Comparison of ENCODE assay signal across 23 cellular contexts in genomic region chr3:188026191-188026968, GRCh38.
A peak's percentile ranks its signal among the peaks of the same experiment; 100 is the strongest.
DNase-seq lines count a peak whose midpoint lies in the region; ATAC-seq, FAIRE-seq and TF ChIP-seq lines count a peak whose summit lies in the region.
"Had no signal": no experiment of that assay in that cellular context is flagged by ENCODE, and none has a peak within 500 bp of the region (broad histone marks: within the 10 kb centered on the region; RNA-seq: fewer than 3 reads in every experiment).

No MANE protein-coding gene starts in this region.

- H2BK20ac ChIP-seq in H9 (ENCODE audit: low read depth, low read length, poor library complexity, severe bottlenecking): no peak overlapping the region

- H3K9ac ChIP-seq in H9 (ENCODE audit: extremely low read depth, insufficient read length, low read length): no peak overlapping the region

- no peak overlapping the region for H4K5ac ChIP-seq in H9 (ENCODE audit: insufficient read length, low read depth, low read length)

- H3K27me3 ChIP-seq in pancreas (no peaks in the 10 kb centered on the region), H9 (ENCODE audit: insufficient read depth, low read length) (no peaks in the 10 kb centered on the region)
- H3K27me3 ChIP-seq: cardiac muscle cell, tibial nerve had no signal

- H3K4me3 ChIP-seq in pancreas: no peak overlapping the region
- H3K4me3 ChIP-seq: cardiac muscle cell, lung, tibial nerve had no signal

- no peak overlapping the region for H2BK12ac ChIP-seq in H9 (ENCODE audit: insufficient read length, low read depth, low read length)

- H3K23me2 ChIP-seq in H9 (ENCODE audit: insufficient read length, low read depth, low read length, poor library complexity, severe bottlenecking): no peaks in the 10 kb centered on the region

- no peak overlapping the region for H2BK120ac ChIP-seq in H9 (ENCODE audit: low read depth, low read length, poor library complexity, severe bottlenecking)

- no peak overlapping the region for H2AFZ ChIP-seq in H9 (ENCODE audit: low read length)

- no peak overlapping the region for H2AK5ac ChIP-seq in H9 (ENCODE audit: insufficient read length, low read length)

- H3K4ac ChIP-seq in H9 (ENCODE audit: low read depth, low read length): no peak overlapping the region

- no peak overlapping the region for H4K91ac ChIP-seq in H9 (ENCODE audit: insufficient read length, low read depth, low read length)

- no peak overlapping the region for H3K23ac ChIP-seq in H9 (ENCODE audit: insufficient read length, low read depth, low read length)

- H3K14ac ChIP-seq in H9 (ENCODE audit: insufficient read depth, low read length): no peak overlapping the region; the same call in 1 of the 2 replicates

- H3K56ac ChIP-seq in H9 (ENCODE audit: insufficient read length, low read depth, low read length): no peak overlapping the region

- no peaks in the 10 kb centered on the region for H3K27me3 Mint-ChIP-seq in H9 (ENCODE audit: low read depth)
- H3K27me3 Mint-ChIP-seq in activated CD8-positive, alpha-beta memory T cell treated with anti-CD3 and anti-CD28 coated beads, Interleukin-2, amount 10 ng/mL, durations not matched to agents 7 days and 5 days: no peaks in the 10 kb centered on the region
- H3K27me3 Mint-ChIP-seq: CD8-positive, alpha-beta memory T cell; stimulated activated naive CD8-positive, alpha-beta T cell treated with anti-CD3 and anti-CD28 coated beads, Interleukin-15, Interleukin-2, amounts not matched to agents 100 ng/mL and 50 ng/mL, for 24 hours had no signal

- no peak overlapping the region for H2BK15ac ChIP-seq in H9 (ENCODE audit: low read depth, low read length)

- H3T11ph ChIP-seq in H9 (ENCODE audit: low read length): no peak overlapping the region

- H4K20me1 ChIP-seq in H9 (ENCODE audit: control insufficient read depth, insufficient read depth, insufficient read length): no peaks in the 10 kb centered on the region

- no peaks in the 10 kb centered on the region for H3K79me1 ChIP-seq in H9 (ENCODE audit: insufficient read depth, low read depth, low read length, poor library complexity, severe bottlenecking)

- TF ChIP-seq CTCF in pancreas (IDR thresholded peaks at IDR 0.05) (no peak), H9 (conservative IDR thresholded peaks at IDR 0.05) (no peak)

- H3K18ac ChIP-seq in H9 (ENCODE audit: insufficient read length, low read depth, low read length): no peak overlapping the region

- H3K27ac Mint-ChIP-seq in H9: no peak overlapping the region
- no peak overlapping the region for H3K27ac Mint-ChIP-seq in activated CD8-positive, alpha-beta memory T cell treated with anti-CD3 and anti-CD28 coated beads, Interleukin-2, amount 10 ng/mL, durations not matched to agents 7 days and 5 days
- H3K27ac Mint-ChIP-seq: activated naive CD4-positive, alpha-beta T cell treated with anti-CD3 and anti-CD28 coated beads for 36 hours; CD8-positive, alpha-beta memory T cell; stimulated activated naive CD8-positive, alpha-beta T cell treated with anti-CD3 and anti-CD28 coated beads, Interleukin-15, Interleukin-2, amounts not matched to agents 100 ng/mL and 50 ng/mL, for 24 hours had no signal

- no peak overlapping the region for H4K8ac ChIP-seq in H9 (replicated peaks; ENCODE audit: insufficient read length, low read depth, low read length)

- H3K36me3 ChIP-seq in pancreas: no peaks in the 10 kb centered on the region
- H3K36me3 ChIP-seq: cardiac muscle cell, tibial nerve had no signal

- peaks cover 4 to 5% of the 10 kb centered on the region in 2 experiments; a peak in 2 of 4 replicates for H3K4me1 Mint-ChIP-seq in H9
- no peaks in the 10 kb centered on the region for H3K4me1 Mint-ChIP-seq in activated CD8-positive, alpha-beta memory T cell treated with anti-CD3 and anti-CD28 coated beads, Interleukin-2, amount 10 ng/mL, durations not matched to agents 7 days and 5 days

- H2BK5ac ChIP-seq in H9 (ENCODE audit: insufficient read length, low read length): no peak overlapping the region

- peaks cover 7 to 17% (median 10%) of the 10 kb centered on the region in 3 donors for H3K4me1 ChIP-seq in pancreas
- H3K4me1 ChIP-seq in H9 (ENCODE audit: insufficient read depth, low read length): no peaks in the 10 kb centered on the region

- H3K79me2 ChIP-seq in H9 (ENCODE audit: insufficient read depth, low read length): no peaks in the 10 kb centered on the region

- FAIRE-seq in RCC 7860 (lab: Jason Lieb, UNC) (peak; percentile 30), pancreas (lab: Jason Lieb, UNC) (no peak)

- no peaks in the 10 kb centered on the region for H3K9me3 ChIP-seq in pancreas
- H3K9me3 ChIP-seq in H9 (ENCODE audit: control insufficient read depth, low read depth, low read length): no peaks in the 10 kb centered on the region
- H3K9me3 ChIP-seq: tibial nerve had no signal

- no peaks in the 10 kb centered on the region for H3K36me3 Mint-ChIP-seq in H9 (ENCODE audit: insufficient read depth in 1 of 3, low read depth in 3 of 3)
- no peaks in the 10 kb centered on the region for H3K36me3 Mint-ChIP-seq in activated CD8-positive, alpha-beta memory T cell treated with anti-CD3 and anti-CD28 coated beads, Interleukin-2, amount 10 ng/mL, durations not matched to agents 7 days and 5 days
- H3K36me3 Mint-ChIP-seq: immature natural killer cell had no signal

- H3K27ac ChIP-seq in pancreas (peak overlapping the region in 1 of 4 donors; percentile 26), H9 (ENCODE audit: insufficient read length, low read depth, low read length) (no peak overlapping the region)
- H3K27ac ChIP-seq: cardiac muscle cell, tibial nerve had no signal

- no peak overlapping the region for H3K4me2 ChIP-seq in H9 (ENCODE audit: insufficient read depth, insufficient read length, low read length)

- DNase-seq in HT-29 (ENCODE audit: low spot score): peak; percentile 66
- peak; percentile 68 for DNase-seq in RCC 7860 (ENCODE audit: low spot score)
- DNase-seq in iPS-NIHi11 (ENCODE audit: low spot score): peak; percentile 57
- peak in 3 of 6 donors; percentile 23 to 59 (median 48) for DNase-seq in pancreas
- DNase-seq in H9: no peak
- DNase-seq in activated CD8-positive, alpha-beta memory T cell treated with anti-CD3 and anti-CD28 coated beads, Interleukin-2, amount 10 ng/mL, durations not matched to agents 7 days and 5 days: no peak
- no peak for DNase-seq in SIG-M5 (lab: John Stamatoyannopoulos, UW)
- no peak for DNase-seq in mesenteric fat pad (ENCODE audit: low spot score)
- DNase-seq: activated CD8-positive, alpha-beta memory T cell treated with anti-CD3 and anti-CD28 coated beads for 24 hours; activated naive CD4-positive, alpha-beta T cell treated with anti-CD3 and anti-CD28 coated beads for 36 hours; activated T-cell treated with anti-CD3 and anti-CD28 coated beads, Interleukin-2, amount 50 U/mL, for 48 hours; amniotic stem cell; CD8-positive, alpha-beta memory T cell; cortex of kidney; DMS79; immature natural killer cell; NCI-H2107; NCI-H524 treated with DMSO at 0.1 percent for 48 hours had no signal

- H3K4me3 Mint-ChIP-seq in H9: no peak overlapping the region
- no peak overlapping the region for H3K4me3 Mint-ChIP-seq in activated CD8-positive, alpha-beta memory T cell treated with anti-CD3 and anti-CD28 coated beads, Interleukin-2, amount 10 ng/mL, durations not matched to agents 7 days and 5 days
- H3K4me3 Mint-ChIP-seq: activated naive CD4-positive, alpha-beta T cell treated with anti-CD3 and anti-CD28 coated beads for 36 hours; CD8-positive, alpha-beta memory T cell; immature natural killer cell; stimulated activated naive CD8-positive, alpha-beta T cell treated with anti-CD3 and anti-CD28 coated beads, Interleukin-15, Interleukin-2, amounts not matched to agents 100 ng/mL and 50 ng/mL, for 24 hours had no signal

- intact Hi-C loops in pancreas (cut with DNase I): no loop called here

- H3K9me3 Mint-ChIP-seq in H9: no peaks in the 10 kb centered on the region
- H3K9me3 Mint-ChIP-seq in activated CD8-positive, alpha-beta memory T cell treated with anti-CD3 and anti-CD28 coated beads, Interleukin-2, amount 10 ng/mL, durations not matched to agents 7 days and 5 days (ENCODE audit: low read depth): peaks cover 2% of the 10 kb centered on the region
- H3K9me3 Mint-ChIP-seq: activated naive CD4-positive, alpha-beta T cell treated with anti-CD3 and anti-CD28 coated beads for 36 hours; CD8-positive, alpha-beta memory T cell; stimulated activated naive CD8-positive, alpha-beta T cell treated with anti-CD3 and anti-CD28 coated beads, Interleukin-15, Interleukin-2, amounts not matched to agents 100 ng/mL and 50 ng/mL, for 24 hours had no signal

- ATAC-seq in pancreas: peak; percentile 36 to 86 (median 80)
- ATAC-seq in activated CD8-positive, alpha-beta memory T cell treated with anti-CD3 and anti-CD28 coated beads, Interleukin-2, amount 10 ng/mL, durations not matched to agents 7 days and 5 days: no peak
- ATAC-seq: HCT116 had no signal

- CTCF ChIA-PET in activated CD8-positive, alpha-beta memory T cell treated with anti-CD3 and anti-CD28 coated beads, Interleukin-2, amount 10 ng/mL, durations not matched to agents 7 days and 5 days (lab: Charles Lee): no interaction called here

- WGBS in pancreas, 2 donors: 61% methylated on average over 3 of the region's 3 CpGs
- WGBS in H9 (ENCODE audit: extremely low coverage, insufficient read length, low lambda C conversion rate): no CpG with 5 or more reads among the region's 3 CpGs

Comparison
In these comparisons a context has a peak if more than half of its experiments do, and no peak if none do; other contexts are left out.
1. DNase-seq: peak in HT-29 (single experiment), RCC 7860 (single experiment) and iPS-NIHi11 (single experiment); none in H9 (single experiment), activated CD8-positive, alpha-beta memory T cell treated with anti-CD3 and anti-CD28 coated beads, Interleukin-2, amount 10 ng/mL, durations not matched to agents 7 days and 5 days (single experiment), SIG-M5 (single experiment) and mesenteric fat pad (single experiment).